In the genomic region with DNA sequence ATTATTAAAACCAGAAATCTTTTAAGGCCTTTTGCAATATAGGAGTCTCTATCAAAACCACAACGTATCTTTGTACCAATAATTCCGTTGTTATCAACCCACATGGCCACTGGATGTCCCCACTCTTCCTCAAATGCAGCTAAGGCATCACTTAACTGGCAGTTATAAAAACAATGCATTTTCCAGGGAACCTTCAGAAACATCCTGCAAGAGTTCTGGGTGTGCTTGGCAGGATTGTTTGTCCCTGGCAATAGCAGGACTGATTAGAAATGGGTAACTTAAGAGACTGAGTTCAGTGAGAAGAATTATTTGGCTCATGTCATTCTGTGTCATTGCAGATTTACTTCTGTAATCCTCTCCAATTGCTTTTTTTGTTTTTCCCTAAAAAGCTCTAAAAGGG, we compare ENCODE assay signal across 9 cellular contexts.
DNase-seq lines count a peak whose midpoint lies in the region; ATAC-seq, FAIRE-seq and TF ChIP-seq lines count a peak whose summit lies in the region.
"Had no signal": no experiment of that assay in that cellular context is flagged by ENCODE, and none has a peak within 500 bp of the region (broad histone marks: within the 10 kb centered on the region; RNA-seq: fewer than 3 reads in every experiment).

No MANE protein-coding gene starts in this region.

- no peak for TF ChIP-seq POLR2A in HCT116 (IDR thresholded peaks at IDR 0.05; ENCODE audit: borderline replicate concordance, extremely low read depth, insufficient read depth, insufficient read length)

- H3K4me3 ChIP-seq in HCT116 (replicated peaks in 1 of 2; ENCODE audit: low read depth in 1 of 2, low read length in 2 of 2) (no peak overlapping the region), bronchial epithelial cell (ENCODE audit: low read depth, low read length) (no peak overlapping the region)
- H3K4me3 ChIP-seq in CD4-positive, alpha-beta memory T cell (ENCODE audit: low read length in 2 of 2) = no peak overlapping the region
- H3K4me3 ChIP-seq: thoracic aorta had no signal

- no peaks in the 10 kb centered on the region for H3K4me1 ChIP-seq in HCT116 (ENCODE audit: control insufficient read depth in 1 of 2, insufficient read depth in 2 of 2, low read length in 2 of 2)
- no peaks in the 10 kb centered on the region for H3K4me1 ChIP-seq in CD4-positive, alpha-beta memory T cell (ENCODE audit: insufficient read depth, low read length)

- H3K4me2 ChIP-seq in HCT116 (ENCODE audit: low read length) = no peak overlapping the region

- no peak overlapping the region for H3K9ac ChIP-seq in HCT116 (ENCODE audit: low read length)

- FAIRE-seq in bronchial epithelial cell (lab: Jason Lieb, UNC) = no peak

- CTCF ChIA-PET in HCT116 (lab: Charles Lee) = interaction anchor here (1.5 to 2.0 kb wide), 2 partner anchors 89 to 194 kb away, joined by 3 to 14 read pairs; no protein-coding TSS in a partner anchor
- CTCF ChIA-PET in CD4-positive, alpha-beta memory T cell (lab: Charles Lee; ENCODE audit: partially characterized antibody) = no interaction called here

- H2AFZ ChIP-seq in HCT116 (ENCODE audit: low read depth, low read length, poor library complexity, severe bottlenecking) = no peak overlapping the region

- peak; percentile 85 for TF ChIP-seq RAD21 in HCT116 (IDR thresholded peaks at IDR 0.05; ENCODE audit: low read depth)

- no peaks in the 10 kb centered on the region for H3K9me2 ChIP-seq in HCT116 (ENCODE audit: insufficient read depth)

- no peaks in the 10 kb centered on the region for H3K4me1 Mint-ChIP-seq in CD4-positive, alpha-beta memory T cell

- no TSS peak for BruUV-seq in HCT116 (replicated peaks; lab: Mats Ljungman, UMichigan)

- H3K27ac ChIP-seq in HCT116 (ENCODE audit: low read depth, low read length) = no peak overlapping the region
- no peak overlapping the region for H3K27ac ChIP-seq in CD4-positive, alpha-beta memory T cell (ENCODE audit: low read depth, low read length)
- H3K27ac ChIP-seq: thoracic aorta had no signal

- no peaks in the 10 kb centered on the region for H3K9me3 ChIP-seq in HCT116 (ENCODE audit: control insufficient read depth in 1 of 2, insufficient read depth in 1 of 2, low read depth in 1 of 2, low read length in 2 of 2)
- no peaks in the 10 kb centered on the region for H3K9me3 ChIP-seq in CD4-positive, alpha-beta memory T cell (ENCODE audit: control insufficient read depth in 1 of 2, low read length in 2 of 2)
- H3K9me3 ChIP-seq: thoracic aorta had no signal

- peak; percentile 76 for DNase-seq in Ammon's horn (ENCODE audit: low spot score)
- peak; percentile 27 for DNase-seq in HCT116 (ENCODE audit: low read depth, low spot score)
- peak; percentile 63 for DNase-seq in NCI-H460 (ENCODE audit: extremely low read depth, low read depth)
- DNase-seq in bronchial epithelial cell (ENCODE audit: low read depth) = peak; percentile 54
- DNase-seq in left lobe of liver (ENCODE audit: low spot score) = peak; percentile 53
- DNase-seq in NCI-H187 (lab: John Stamatoyannopoulos, UW) = no peak
- DNase-seq in activated CD4-positive, CD25-positive, alpha-beta regulatory T cell (lab: John Stamatoyannopoulos, UW) = no peak
- no peak for DNase-seq in CD4-positive, alpha-beta memory T cell

- H3K27ac Mint-ChIP-seq in CD4-positive, alpha-beta memory T cell = no peak overlapping the region

- no peak overlapping the region for H3K4me3 Mint-ChIP-seq in CD4-positive, alpha-beta memory T cell

- RAD21 ChIA-PET in HCT116 (lab: Charles Lee; ENCODE audit: low non-redundant PET in 1 of 2, low total read pairs in 2 of 2, uncharacterized antibody in 2 of 2, unreplicated experiment in 2 of 2) = no interaction called here

- intact Hi-C loops in HCT116 (cut with micrococcal nuclease) = loop anchor here (1.0 to 10.0 kb wide), 3 partner anchors 195 to 1479 kb away; no protein-coding TSS in a partner anchor
- intact Hi-C loops in CD4-positive, alpha-beta memory T cell (cut with micrococcal nuclease) = no loop called here

- H3K27me3 ChIP-seq in HCT116 (ENCODE audit: insufficient read depth, low read length) = no peaks in the 10 kb centered on the region
- no peaks in the 10 kb centered on the region for H3K27me3 ChIP-seq in bronchial epithelial cell (ENCODE audit: control insufficient read depth, insufficient read depth, low read length)
- no peaks in the 10 kb centered on the region for H3K27me3 ChIP-seq in CD4-positive, alpha-beta memory T cell (ENCODE audit: insufficient read depth, low read length)

- H3K27me3 Mint-ChIP-seq in CD4-positive, alpha-beta memory T cell = peaks cover 0 to 1% of the 10 kb centered on the region in 2 donors

- no peaks in the 10 kb centered on the region for H3K36me3 Mint-ChIP-seq in CD4-positive, alpha-beta memory T cell

- no peaks in the 10 kb centered on the region for H4K20me1 ChIP-seq in HCT116 (ENCODE audit: insufficient read depth)

- ATAC-seq in HCT116 (peak; percentile 82), left lobe of liver (peak; percentile 85)

- peaks cover 0 to 3% (median 0%) of the 10 kb centered on the region in 8 donors for H3K9me3 Mint-ChIP-seq in CD4-positive, alpha-beta memory T cell

- POLR2A ChIA-PET in HCT116 (lab: Charles Lee) = no interaction called here
- POLR2A ChIA-PET in CD4-positive, alpha-beta memory T cell (lab: Charles Lee; ENCODE audit: partially characterized antibody) = no interaction called here

- no peaks in the 10 kb centered on the region for H3K79me2 ChIP-seq in HCT116 (ENCODE audit: insufficient read depth, low read length)

- H3K36me3 ChIP-seq in HCT116 (ENCODE audit: control insufficient read depth in 1 of 2, insufficient read depth in 2 of 2, low read length in 2 of 2) (no peaks in the 10 kb centered on the region), bronchial epithelial cell (ENCODE audit: control insufficient read depth, insufficient read depth, low read length) (no peaks in the 10 kb centered on the region)
- H3K36me3 ChIP-seq in CD4-positive, alpha-beta memory T cell (ENCODE audit: insufficient read depth, low read length) = no peaks in the 10 kb centered on the region
- H3K36me3 ChIP-seq: thoracic aorta had no signal

- peak; percentile 55 to 68 (median 59); a peak in 5 of 6 replicates for TF ChIP-seq CTCF in HCT116 (IDR thresholded peaks at IDR 0.05 in 2 of 3, conservative IDR thresholded peaks at IDR 0.05 in 1 of 3; ENCODE audit: borderline replicate concordance in 1 of 3, insufficient read depth in 1 of 3, low read depth in 2 of 3, low read length in 2 of 3)
- peak; percentile 54 for TF ChIP-seq CTCF in bronchial epithelial cell (IDR thresholded peaks at IDR 0.05; ENCODE audit: insufficient read depth, low read length, severe bottlenecking)

TF ChIP-seq in HCT116, 20 proteins besides CTCF, POLR2A, EP300 and RAD21:
- TF ChIP-seq YY1 (IDR thresholded peaks at IDR 0.05; ENCODE audit: extremely low read depth, insufficient replicate concordance, low read depth, low read length) = no peak
- 0 out of 2 replicates have a peak, but pooled peaks have one; percentile 10 for TF ChIP-seq CEBPB (IDR thresholded peaks at IDR 0.05; ENCODE audit: low read depth)

Comparison
In these comparisons a context has a peak if more than half of its experiments do, and no peak if none do; other contexts are left out.
1. DNase-seq: peak in Ammon's horn (single experiment), HCT116 (single experiment), NCI-H460 (single experiment), bronchial epithelial cell (single experiment) and left lobe of liver (single experiment); none in NCI-H187 (0 of 2), activated CD4-positive, CD25-positive, alpha-beta regulatory T cell (0 of 4) and CD4-positive, alpha-beta memory T cell (0 of 5).